In the genomic region with DNA sequence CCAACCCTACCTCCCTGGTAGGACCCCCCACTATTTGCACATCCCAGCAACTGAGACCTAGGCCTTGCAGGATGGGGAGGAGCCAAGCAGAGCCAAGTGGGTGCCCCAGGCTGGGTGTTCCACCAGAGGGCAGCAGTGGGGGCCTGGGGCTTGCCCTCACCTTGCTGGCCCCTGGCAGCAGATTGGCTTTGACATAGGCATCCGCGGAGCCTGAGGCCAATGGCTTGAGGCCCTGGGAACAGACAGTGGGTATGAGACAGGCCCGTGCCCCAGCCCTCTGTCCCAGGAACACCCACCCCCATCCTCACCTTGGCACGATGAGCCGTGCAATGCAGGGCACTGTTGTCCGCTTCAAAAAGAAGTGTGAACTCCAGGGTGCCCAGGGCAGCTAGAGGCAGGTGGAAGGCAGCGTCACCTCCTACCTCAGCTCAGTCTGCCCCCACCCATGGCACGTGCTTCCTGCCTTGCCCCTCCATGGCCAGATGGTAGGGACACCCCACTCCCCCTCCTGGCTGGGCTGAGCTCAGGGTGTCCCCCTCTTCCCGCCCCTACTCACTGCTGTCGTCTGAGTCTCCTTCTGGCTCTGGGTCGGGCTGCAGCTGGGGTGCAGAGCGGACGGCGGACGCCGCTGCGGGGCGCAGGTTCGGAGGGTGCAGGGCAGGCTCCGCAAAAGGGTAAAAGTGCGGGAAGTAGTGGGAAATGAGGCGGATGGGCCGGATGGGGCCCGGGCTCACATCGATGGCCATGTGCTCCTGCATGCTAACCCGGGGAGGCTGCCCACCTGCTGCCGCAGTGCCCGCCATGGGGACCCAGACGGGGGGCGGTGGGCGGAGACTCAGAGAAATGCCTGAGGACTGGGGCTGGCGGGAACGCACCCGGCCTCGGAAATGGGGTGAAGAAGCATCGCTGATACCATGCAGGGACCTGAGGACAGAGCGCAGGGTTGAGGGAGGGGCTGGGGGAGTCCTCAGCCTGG, we compare ENCODE assay signal across 8 cellular contexts. TPM values are rescaled to one million over a fixed set of nuclear protein-coding genes. Genes with fewer than 3 reads are reported as not detected.
A peak's percentile ranks its signal among the peaks of the same experiment; 100 is the strongest.
DNase-seq lines count a peak whose midpoint lies in the region; ATAC-seq and TF ChIP-seq lines count a peak whose summit lies in the region.

No MANE protein-coding gene starts in this region.

- no peak overlapping the region for H2BK15ac ChIP-seq in mesendoderm (replicated peaks; ENCODE audit: low read depth)

- in situ Hi-C loops in mammary epithelial cell (cut with MboI; ENCODE audit: low sequenced_read_pairs in 2 of 2): no loop called here

- peak overlapping the region; percentile 30 for H3K4me3 Mint-ChIP-seq in CD4-positive, alpha-beta T cell

- peak overlapping the region; percentile 90 for H3K23ac ChIP-seq in mesendoderm (ENCODE audit: low read length)

- peak overlapping the region; percentile 83 for H2AK5ac ChIP-seq in mesendoderm (ENCODE audit: low read length)

- CTCF ChIA-PET in CD4-positive, alpha-beta T cell (lab: Charles Lee): interaction anchor here (1.0 to 4.2 kb wide), 2 partner anchors 13 to 14 kb away, joined by 3 to 38 read pairs; partner anchors contain the start of gene NUDT8
- CTCF ChIA-PET in mammary epithelial cell (lab: Charles Lee; ENCODE audit: low non-redundant PET): no interaction called here

- H4K5ac ChIP-seq in mesendoderm (ENCODE audit: low read length): no peak overlapping the region

- H3K4me1 Mint-ChIP-seq in CD4-positive, alpha-beta T cell (ENCODE audit: low read depth): peaks cover 28% of the 10 kb centered on the region

- POLR2A ChIA-PET in CD4-positive, alpha-beta T cell (lab: Charles Lee): interaction anchor here (0.8 to 3.4 kb wide), 3 partner anchors 14 to 31 kb away, joined by 3 to 27 read pairs (median 16); partner anchors contain the start of genes GSTP1 and NUDT8

- 0 out of 2 replicates have a peak, but pooled peaks cover 5% of the 10 kb centered on the region for H3F3A ChIP-seq in SU-DHL-6 (ENCODE audit: insufficient read depth)

- dilution Hi-C loops in mammary epithelial cell (cut with HindIII; ENCODE audit: low sequenced_read_pairs): no loop called here

- no peaks in the 10 kb centered on the region for H4K20me1 ChIP-seq in SU-DHL-6 (ENCODE audit: low read depth, low read length)
- no peaks in the 10 kb centered on the region for H4K20me1 ChIP-seq in mammary epithelial cell (ENCODE audit: insufficient read depth, low read length)

- H3K79me1 ChIP-seq in mesendoderm (ENCODE audit: low read length): no peaks in the 10 kb centered on the region

- ATAC-seq in CD4-positive, alpha-beta T cell (ENCODE audit: poor library complexity): no peak
- ATAC-seq in HG02763 (IDR thresholded peaks at IDR 0.05; ENCODE audit: unreplicated experiment): no peak

- H3K36me3 ChIP-seq in SU-DHL-6 (ENCODE audit: low read length) (no peaks in the 10 kb centered on the region), mammary epithelial cell (ENCODE audit: insufficient read depth, low read length) (peaks cover 5% of the 10 kb centered on the region), mesendoderm (ENCODE audit: control insufficient read depth, insufficient read depth, low read length) (no peaks in the 10 kb centered on the region)

- H2BK5ac ChIP-seq in mesendoderm (ENCODE audit: low read length): no peak overlapping the region

- WGBS in mammary epithelial cell (ENCODE audit: low coverage, missing lambda C conversion rate): 78% methylated on average over 6 of the region's 37 CpGs
- WGBS in mesendoderm (ENCODE audit: extremely low coverage, insufficient coverage, low lambda C conversion rate): no CpG with 5 or more reads among the region's 37 CpGs

- H3K79me2 ChIP-seq in SU-DHL-6 (ENCODE audit: insufficient read depth, low read length): no peaks in the 10 kb centered on the region
- H3K79me2 ChIP-seq in mammary epithelial cell (ENCODE audit: insufficient read depth, low read length): no peaks in the 10 kb centered on the region
- no peaks in the 10 kb centered on the region for H3K79me2 ChIP-seq in mesendoderm (ENCODE audit: control insufficient read depth, insufficient read depth, low read length)

- intact Hi-C loops in CD4-positive, alpha-beta T cell (cut with DNase I, micrococcal nuclease): no loop called here
- intact Hi-C loops in mammary epithelial cell (cut with micrococcal nuclease): loop anchor here (2.0 kb wide), 1 partner anchor 43 kb away; no protein-coding TSS in a partner anchor

- H3K9ac ChIP-seq in SU-DHL-6 (ENCODE audit: low read length) (no peak overlapping the region), mammary epithelial cell (ENCODE audit: insufficient read depth, low read length) (no peak overlapping the region), mesendoderm (ENCODE audit: low read length) (peak overlapping the region; percentile 40)

- H2AFZ ChIP-seq in SU-DHL-6 (ENCODE audit: low read depth, low read length, severe bottlenecking): no peak overlapping the region
- H2AFZ ChIP-seq in mammary epithelial cell (ENCODE audit: low read depth, low read length): no peak overlapping the region

- H3K27ac Mint-ChIP-seq in CD4-positive, alpha-beta T cell: peak overlapping the region; percentile 96

- H3K27me3 Mint-ChIP-seq in CD4-positive, alpha-beta T cell: no peaks in the 10 kb centered on the region

- H3K9me3 ChIP-seq in CD4-positive, alpha-beta T cell (ENCODE audit: control insufficient read depth, low read length): no peaks in the 10 kb centered on the region
- no peaks in the 10 kb centered on the region for H3K9me3 ChIP-seq in SU-DHL-6 (ENCODE audit: insufficient read depth, low read length)
- no peaks in the 10 kb centered on the region for H3K9me3 ChIP-seq in mammary epithelial cell (replicated peaks; ENCODE audit: insufficient read depth, low read length)

- peak in 6 of 10 experiments; percentile 29 to 48 (median 41) for DNase-seq in CD4-positive, alpha-beta T cell
- DNase-seq in HK-2 (ENCODE audit: unreplicated experiment) (peak; percentile 41), mammary epithelial cell (no peak), mesendoderm (peak; percentile 81), substantia nigra (lab: John Stamatoyannopoulos, UW) (no peak), epidermal melanocyte (ENCODE audit: insufficient read length, low spot score) (no peak)

- H3K36me3 Mint-ChIP-seq in CD4-positive, alpha-beta T cell (ENCODE audit: low read depth): peaks cover 20% of the 10 kb centered on the region

- no peaks in the 10 kb centered on the region for H3K27me3 ChIP-seq in CD4-positive, alpha-beta T cell (ENCODE audit: control insufficient read depth, insufficient read depth, low read length)
- H3K27me3 ChIP-seq in SU-DHL-6 (ENCODE audit: low read length): no peaks in the 10 kb centered on the region
- H3K27me3 ChIP-seq in mammary epithelial cell (ENCODE audit: insufficient read depth, low read length): no peaks in the 10 kb centered on the region
- no peaks in the 10 kb centered on the region for H3K27me3 ChIP-seq in mesendoderm (ENCODE audit: insufficient read depth, low read length, poor library complexity)

- no peak overlapping the region for H2BK120ac ChIP-seq in mesendoderm (ENCODE audit: low read depth, low read length)

- no peak overlapping the region for H4K8ac ChIP-seq in mesendoderm (ENCODE audit: low read depth, low read length)

- H3K4me3 ChIP-seq in SU-DHL-6 (ENCODE audit: insufficient read depth, low read length, poor library complexity, severe bottlenecking): no peak overlapping the region
- H3K4me3 ChIP-seq in mammary epithelial cell (replicated peaks in 1 of 3; ENCODE audit: insufficient read depth in 1 of 3, low read depth in 2 of 3, low read length in 3 of 3): no peak overlapping the region
- no peak overlapping the region for H3K4me3 ChIP-seq in mesendoderm (ENCODE audit: low read length)

- H3K4ac ChIP-seq in mesendoderm (ENCODE audit: low read depth, low read length): no peak overlapping the region

- H3K4me1 ChIP-seq in mammary epithelial cell (ENCODE audit: insufficient read depth, low read length) (peaks cover 17% of the 10 kb centered on the region), mesendoderm (ENCODE audit: control insufficient read depth, low read depth, low read length) (peaks cover 18% of the 10 kb centered on the region)

- no peak overlapping the region for H3K27ac ChIP-seq in CD4-positive, alpha-beta T cell (ENCODE audit: low read depth, low read length)
- H3K27ac ChIP-seq in SU-DHL-6 (ENCODE audit: low read depth, low read length): no peak overlapping the region
- H3K27ac ChIP-seq in mammary epithelial cell (ENCODE audit: insufficient read depth, low read depth, low read length): no peak overlapping the region
- H3K27ac ChIP-seq in mesendoderm (ENCODE audit: low read depth, low read length): no peak overlapping the region
- no peak overlapping the region for H3K27ac ChIP-seq in substantia nigra (ENCODE audit: low read depth, low read length, poor library complexity, severe bottlenecking)

- H3K9me2 ChIP-seq in SU-DHL-6 (replicated peaks; ENCODE audit: insufficient read depth, low read length): no peaks in the 10 kb centered on the region

- no peak for TF ChIP-seq CTCF in CD4-positive, alpha-beta T cell (IDR thresholded peaks at IDR 0.05)
- TF ChIP-seq CTCF in SU-DHL-6 (IDR thresholded peaks at IDR 0.05; ENCODE audit: insufficient read depth, low read length, poor library complexity, severe bottlenecking): peak; percentile 63
- peak; percentile 68 to 70 for TF ChIP-seq CTCF in mammary epithelial cell (conservative IDR thresholded peaks at IDR 0.05 in 1 of 2, IDR thresholded peaks at IDR 0.05 in 1 of 2; ENCODE audit: extremely low read depth in 1 of 2, insufficient read depth in 1 of 2, low read depth in 1 of 2, low read length in 2 of 2)

- H3K9me3 Mint-ChIP-seq in CD4-positive, alpha-beta T cell: no peaks in the 10 kb centered on the region

- H3K56ac ChIP-seq in mesendoderm (ENCODE audit: low read length): peak overlapping the region; percentile 77

- H3K18ac ChIP-seq in mesendoderm (ENCODE audit: low read length): no peak overlapping the region

- no TSS peak for BruUV-seq in mammary epithelial cell (replicated peaks; lab: Mats Ljungman, UMichigan)

- H3K4me2 ChIP-seq in SU-DHL-6 (ENCODE audit: low read depth, low read length, poor library complexity, severe bottlenecking) (no peak overlapping the region), mammary epithelial cell (ENCODE audit: insufficient read depth, low read depth, low read length) (no peak overlapping the region), mesendoderm (ENCODE audit: low read length) (peak overlapping the region; percentile 38)

RNA-seq across cellular contexts. Expression of gene NDUFV1, which starts 9.0 kb away (rescaled TPM):
- 100 to 1,000 TPM; 223 to 224 TPM for total RNA-seq in CD4-positive, alpha-beta T cell
- total RNA-seq in mammary epithelial cell: 100 to 1,000 TPM; 144 to 163 TPM
- 125 TPM for polyA plus RNA-seq in mammary epithelial cell
- 72.1 TPM for polyA minus RNA-seq in mammary epithelial cell
- polyA plus RNA-seq in mesendoderm (2013, experiment 1 of 2): 58.8 TPM
- 56.6 TPM for polyA plus RNA-seq in mesendoderm (2013, experiment 2 of 2)

RNA-seq across cellular contexts. Expression of gene NUDT8, which starts 14.0 kb away (rescaled TPM):
- total RNA-seq in CD4-positive, alpha-beta T cell: 1 to 10 TPM in 1 of 2 experiments, under 1 TPM in 1; 0.92 to 1.4 TPM
- total RNA-seq in mammary epithelial cell: 10 to 100 TPM in 1 of 2 donors, 1 to 10 TPM in 1; 4.2 to 13.4 TPM
- polyA plus RNA-seq in mammary epithelial cell: 4.8 TPM
- not detected for polyA minus RNA-seq in mammary epithelial cell
- 4.2 TPM for polyA plus RNA-seq in mesendoderm (2013, experiment 1 of 2)
- polyA plus RNA-seq in mesendoderm (2013, experiment 2 of 2): 3.9 TPM

RNA-seq across cellular contexts. Expression of gene TBX10, which starts 23.8 kb away (rescaled TPM):
- not detected for total RNA-seq in CD4-positive, alpha-beta T cell
- total RNA-seq in mammary epithelial cell: not detected
- polyA plus RNA-seq in mammary epithelial cell: not detected
- polyA minus RNA-seq in mammary epithelial cell: not detected
- 0.04 TPM for polyA plus RNA-seq in mesendoderm (2013, experiment 1 of 2)
- 0.03 TPM for polyA plus RNA-seq in mesendoderm (2013, experiment 2 of 2)

RNA-seq across cellular contexts. Expression of gene GSTP1, which starts 32.1 kb away (rescaled TPM):
- 10 to 100 TPM; 60.1 to 62.8 TPM for total RNA-seq in CD4-positive, alpha-beta T cell
- 1,000 to 10,000 TPM; 1,123 to 1,562 TPM for total RNA-seq in mammary epithelial cell
- 1,992 TPM for polyA plus RNA-seq in mammary epithelial cell
- polyA minus RNA-seq in mammary epithelial cell: 2,016 TPM
- 1,349 TPM for polyA plus RNA-seq in mesendoderm (2013, experiment 1 of 2)
- 1,345 TPM for polyA plus RNA-seq in mesendoderm (2013, experiment 2 of 2)

RNA-seq across cellular contexts. Expression of gene ACY3, which starts 34.8 kb away (rescaled TPM):
- total RNA-seq in CD4-positive, alpha-beta T cell: under 1 TPM; 0.30 to 0.36 TPM
- under 1 TPM in 1 of 2 donors, not detected in 1; 0.24 TPM for total RNA-seq in mammary epithelial cell
- 0.08 TPM for polyA plus RNA-seq in mammary epithelial cell
- polyA minus RNA-seq in mammary epithelial cell: not detected
- 0.08 TPM for polyA plus RNA-seq in mesendoderm (2013, experiment 1 of 2)
- 0.13 TPM for polyA plus RNA-seq in mesendoderm (2013, experiment 2 of 2)

Comparison
In these comparisons a context has a peak if more than half of its experiments do, and no peak if none do; other contexts are left out.
1. DNase-seq: peak in CD4-positive, alpha-beta T cell (6 of 10), HK-2 (single experiment) and mesendoderm (single experiment); none in mammary epithelial cell (single experiment), substantia nigra (0 of 49) and epidermal melanocyte (single experiment).